4 cellular contexts compared by ENCODE assay signal in genomic region chr10:24968951-24969350, GRCh38. TPM values are rescaled to one million over a fixed set of nuclear protein-coding genes. Genes with fewer than 3 reads are reported as not detected.
"Had no signal": no experiment of that assay in that cellular context is flagged by ENCODE, and none has a peak within 500 bp of the region (broad histone marks: within the 10 kb centered on the region; RNA-seq: fewer than 3 reads in every experiment).

No MANE protein-coding gene starts in this region.

RNA-seq across cellular contexts. Expression of gene ENKUR, which starts 47.0 kb away (rescaled TPM):
- total RNA-seq: suprapubic skin, tibial nerve, ureter, vagina had no signal
